In the genomic region with DNA sequence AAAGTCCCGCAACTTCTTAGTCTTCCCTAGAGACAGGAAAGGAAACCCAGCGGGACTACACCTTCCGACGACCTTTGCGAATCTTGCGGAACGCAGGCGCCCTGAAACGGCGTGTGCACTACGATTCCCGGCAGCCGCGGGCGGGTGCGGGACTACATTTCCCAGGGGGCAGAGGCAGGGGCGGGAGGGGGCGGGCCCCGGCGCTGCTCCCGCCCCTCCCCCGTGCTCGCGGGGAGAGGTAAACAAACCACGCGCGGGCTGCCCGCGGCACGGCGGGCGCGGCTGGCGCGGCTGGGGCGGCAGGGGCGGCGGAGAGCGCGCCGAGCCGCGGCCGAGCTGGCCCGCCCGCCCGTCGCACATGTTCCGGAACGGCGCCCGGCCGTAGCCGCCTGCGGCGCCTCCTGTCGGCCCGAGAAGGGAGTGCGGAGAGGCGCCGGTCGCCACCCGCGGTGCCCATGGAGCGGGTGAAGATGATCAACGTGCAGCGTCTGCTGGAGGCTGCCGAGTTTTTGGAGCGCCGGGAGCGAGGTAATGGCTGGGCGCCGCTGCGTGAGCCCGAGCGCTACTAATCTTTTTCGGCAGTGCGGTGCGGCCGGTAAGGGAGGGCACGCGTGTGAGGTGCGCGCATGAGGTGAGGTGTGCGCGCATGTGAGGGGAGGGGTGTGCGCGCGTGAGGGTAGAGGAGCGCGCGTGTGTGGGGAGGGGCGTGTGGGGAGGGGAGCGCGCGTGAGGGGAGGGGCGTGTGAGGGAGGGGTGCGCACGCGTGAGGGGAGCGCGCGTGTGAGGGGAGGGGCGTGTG, we compare ENCODE assay signal across 8 cellular contexts. TPM values are rescaled to one million over a fixed set of nuclear protein-coding genes. Genes with fewer than 3 reads are reported as not detected.
A peak's percentile ranks its signal among the peaks of the same experiment; 100 is the strongest.
DNase-seq lines count a peak whose midpoint lies in the region; ATAC-seq, FAIRE-seq and TF ChIP-seq lines count a peak whose summit lies in the region.

No MANE protein-coding gene starts in this region.

- peak; percentile 81 for ATAC-seq in GM18907 (IDR thresholded peaks at IDR 0.05; ENCODE audit: unreplicated experiment)
- ATAC-seq in HG03175 (IDR thresholded peaks at IDR 0.05; ENCODE audit: unreplicated experiment): peak; percentile 87
- ATAC-seq in central memory CD8-positive, alpha-beta T cell (replicated peaks; ENCODE audit: extremely low read depth, poor library complexity, severe bottlenecking): peak; percentile 73

- peak overlapping the region; percentile 60 for H3K27ac ChIP-seq in keratinocyte (ENCODE audit: control insufficient read depth, insufficient read depth, low read length)

- dilution Hi-C loops in keratinocyte (cut with MboI; ENCODE audit: extremely low pct_ligation_motif_present, low sequenced_read_pairs): no loop called here

- no peaks in the 10 kb centered on the region for H3K9me3 ChIP-seq in keratinocyte (ENCODE audit: control insufficient read depth, low read depth, low read length)

- H3K4me1 Mint-ChIP-seq in central memory CD8-positive, alpha-beta T cell: peaks cover 41% of the 10 kb centered on the region

- DNase-seq in AG09309 (ENCODE audit: low read depth) (peak; percentile 71), NCI-H2227 treated with DMSO at 0.1 percent for 48 hours (lab: John Stamatoyannopoulos, UW) (peak; percentile 79), keratinocyte (ENCODE audit: low read depth, low spot score) (no peak)
- DNase-seq in activated CD4-positive, CD25-positive, alpha-beta regulatory T cell treated with anti-CD3 and anti-CD28 coated beads, Interleukin-2, amount 50 U/mL, for 16 hours (ENCODE audit: low read depth, low spot score): peak; percentile 82
- DNase-seq in central memory CD8-positive, alpha-beta T cell (ENCODE audit: low spot score in 2 of 2): peak; percentile 73 to 81
- peak; percentile 84 for DNase-seq in stimulated activated CD4-positive, alpha-beta T cell treated with anti-CD3 and anti-CD28 coated beads, Interleukin-12 subunit alpha, Interleukin-12 subunit beta, amount 100 ng/mL, for 4 hours

- peak overlapping the region; percentile 91 for H3K4me2 ChIP-seq in keratinocyte (ENCODE audit: control insufficient read depth, extremely low read depth, insufficient read depth, low read depth, low read length)

- peak overlapping the region; percentile 84 for H2AFZ ChIP-seq in keratinocyte (ENCODE audit: control insufficient read depth, low read length)

- no peaks in the 10 kb centered on the region for H3K79me2 ChIP-seq in keratinocyte (ENCODE audit: control insufficient read depth, insufficient read depth, low read length)

- no peaks in the 10 kb centered on the region for H4K20me1 ChIP-seq in keratinocyte (ENCODE audit: control insufficient read depth, extremely low read depth, insufficient read depth, low read length)

- H3K4me1 ChIP-seq in keratinocyte (ENCODE audit: control insufficient read depth, extremely low read depth, insufficient read depth, low read length): peaks cover 14% of the 10 kb centered on the region

- no peaks in the 10 kb centered on the region for H3K9me1 ChIP-seq in keratinocyte (ENCODE audit: control insufficient read depth, extremely low read depth, insufficient read depth, low read length)

- H3K4me3 ChIP-seq in AG09309 (ENCODE audit: control insufficient read depth, low read depth, low read length) (peak overlapping the region; percentile 74), keratinocyte (ENCODE audit: control insufficient read depth in 2 of 3, extremely low read depth in 1 of 3, insufficient read depth in 2 of 3, low read depth in 1 of 3, low read length in 3 of 3) (peak overlapping the region; percentile 59 to 71 (median 69))

- H3K9ac ChIP-seq in keratinocyte (ENCODE audit: control insufficient read depth, extremely low read depth, insufficient read depth, low read length): peak overlapping the region; percentile 76

- peak overlapping the region; percentile 93 for H3K4me3 Mint-ChIP-seq in central memory CD8-positive, alpha-beta T cell

- H3K36me3 Mint-ChIP-seq in central memory CD8-positive, alpha-beta T cell (ENCODE audit: insufficient read depth): peaks cover 21% of the 10 kb centered on the region

- no peaks in the 10 kb centered on the region for H3K36me3 ChIP-seq in keratinocyte (ENCODE audit: control insufficient read depth in 2 of 2, extremely low read depth in 1 of 2, insufficient read depth in 2 of 2, low read length in 2 of 2)

- peak overlapping the region; percentile 74 for H3K27ac Mint-ChIP-seq in central memory CD8-positive, alpha-beta T cell (ENCODE audit: low read depth)

- peak; percentile 48 for FAIRE-seq in keratinocyte (lab: Jason Lieb, UNC)

- no peaks in the 10 kb centered on the region for H3K27me3 ChIP-seq in keratinocyte (ENCODE audit: control insufficient read depth, extremely low read depth, insufficient read depth, low read length)

- H3K9me3 Mint-ChIP-seq in central memory CD8-positive, alpha-beta T cell: no peaks in the 10 kb centered on the region

- peaks cover 20% of the 10 kb centered on the region for H3K27me3 Mint-ChIP-seq in central memory CD8-positive, alpha-beta T cell

- peak; percentile 67 for TF ChIP-seq CTCF in AG09309 (IDR thresholded peaks at IDR 0.05; ENCODE audit: control insufficient read depth, insufficient read depth, low read depth, low read length, missing control alignments)
- peak; percentile 41 to 77 (median 58) for TF ChIP-seq CTCF in keratinocyte (optimal IDR thresholded peaks at IDR 0.05 in 1 of 3, IDR thresholded peaks at IDR 0.05 in 1 of 3, conservative IDR thresholded peaks at IDR 0.05 in 1 of 3; ENCODE audit: extremely low read depth in 1 of 3, insufficient read depth in 2 of 3, low read length in 3 of 3)

RNA-seq across cellular contexts. Expression of a gene that starts 18.6 kb away (rescaled TPM):
- 7.9 to 17.8 TPM (median 14.6 TPM) in 3 replicates for polyA plus RNA-seq in keratinocyte
- polyA plus RNA-seq in keratinocyte (2011; ENCODE audit: low read depth): 91.8 TPM
- 12.4 and 18.6 TPM in 2 replicates for polyA plus RNA-seq in keratinocyte (2011; cell fraction: cytosol; rRNA removed)
- 15.1 and 16.5 TPM in 2 replicates for polyA plus RNA-seq in keratinocyte (2011; cell fraction: nucleus; rRNA removed)
- polyA plus RNA-seq in keratinocyte (2012; ENCODE audit: low replicate concordance): 9.3 and 39.4 TPM in 2 replicates
- 2.9 to 15.7 TPM (median 12.8 TPM) in 3 replicates for polyA minus RNA-seq in keratinocyte
- 18.4 TPM for polyA minus RNA-seq in keratinocyte (2011; cell fraction: cytosol; rRNA and poly(A)+ RNA removed)
- 4.6 and 7.1 TPM in 2 replicates for polyA minus RNA-seq in keratinocyte (2011; cell fraction: nucleus; rRNA and poly(A)+ RNA removed)
